In the genomic region with DNA sequence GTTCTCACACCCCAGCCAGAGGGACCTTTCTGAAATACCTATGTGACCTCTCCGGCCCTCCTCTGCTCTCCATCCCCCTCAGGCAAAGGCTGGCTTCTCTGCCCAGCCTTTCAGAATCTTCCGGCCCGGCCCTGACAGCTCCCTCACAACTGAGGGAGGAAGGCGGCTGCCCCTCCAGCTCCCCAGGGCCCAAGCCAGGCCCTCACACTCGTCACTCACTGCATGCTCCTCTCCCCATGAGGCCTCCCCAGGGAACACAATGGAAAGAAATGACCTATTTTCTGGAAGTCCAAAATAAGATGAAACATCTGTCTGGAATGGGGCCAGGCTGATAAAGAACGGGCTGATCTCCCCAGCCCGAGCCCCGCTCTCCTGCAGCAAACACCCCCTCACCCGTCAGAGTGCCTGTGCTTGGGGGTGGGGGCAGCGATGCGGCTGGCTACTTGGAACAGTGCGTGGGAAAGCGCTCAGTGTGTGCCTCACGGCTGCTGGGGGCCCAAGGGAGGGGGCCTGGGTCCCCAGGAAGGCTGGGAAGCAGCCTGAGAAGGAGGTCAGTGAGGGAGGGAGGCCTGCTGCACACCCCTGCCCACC, we compare ENCODE assay signal across 11 cellular contexts. TPM values are rescaled to one million over a fixed set of nuclear protein-coding genes. Genes with fewer than 3 reads are reported as not detected.
A peak's percentile ranks its signal among the peaks of the same experiment; 100 is the strongest.
DNase-seq lines count a peak whose midpoint lies in the region; ATAC-seq, FAIRE-seq and TF ChIP-seq lines count a peak whose summit lies in the region.
"Had no signal": no experiment of that assay in that cellular context is flagged by ENCODE, and none has a peak within 500 bp of the region (broad histone marks: within the 10 kb centered on the region; RNA-seq: fewer than 3 reads in every experiment).

No MANE protein-coding gene starts in this region.

- 30% methylated on average over 14 of the region's 14 CpGs for WGBS in K562 (ENCODE audit: insufficient coverage, low coverage, missing lambda C conversion rate)

- FAIRE-seq in K562 (lab: Jason Lieb, UNC), result no peak

- no peak for TF ChIP-seq RAD21 in K562 (CRISPR knock-in tag; conservative IDR thresholded peaks at IDR 0.05 in 1 of 2, IDR thresholded peaks at IDR 0.05 in 1 of 2)

- intact Hi-C loops in Caco-2 (cut with micrococcal nuclease; ENCODE audit: unreplicated experiment) (no loop called here), K562 (cut with micrococcal nuclease) (no loop called here), gastrocnemius medialis (cut with DNase I; ENCODE audit: low total_unique reads) (no loop called here)
- intact Hi-C loops in activated CD4-positive, alpha-beta T cell treated with anti-CD3 and anti-CD28 coated beads for 36 hours (cut with DNase I, micrococcal nuclease), result no loop called here

- BruUV-seq in Caco-2 (replicated peaks; lab: Mats Ljungman, UMichigan), result no TSS peak
- no TSS peak for BruUV-seq in K562 (replicated peaks; lab: Mats Ljungman, UMichigan)

- peak; percentile 14 for ATAC-seq in K562
- ATAC-seq in gastrocnemius medialis, result peak; percentile 10 to 25
- no peak for ATAC-seq in activated T-helper 17 cell treated with anti-CD3 and anti-CD28 coated beads, Interleukin-2, amount 50 U/mL, for 72 hours (replicated peaks)
- no peak for ATAC-seq in activated CD4-positive, alpha-beta T cell treated with anti-CD3 and anti-CD28 coated beads for 36 hours

- H3K4me3 Mint-ChIP-seq in Caco-2 (ENCODE audit: unreplicated experiment), result peak overlapping the region; percentile 4
- H3K4me3 Mint-ChIP-seq in activated T-helper 17 cell treated with anti-CD3 and anti-CD28 coated beads, Interleukin-2, amount 50 U/mL, for 72 hours, result no peak overlapping the region
- no peak overlapping the region for H3K4me3 Mint-ChIP-seq in activated CD4-positive, alpha-beta T cell treated with anti-CD3 and anti-CD28 coated beads for 36 hours
- no peak overlapping the region for H3K4me3 Mint-ChIP-seq in T-helper 2 cell treated with Interferon-gamma antibody and Interleukin-4, amounts not matched to agents 5 μg/mL and 100 μg/mL, for 36 hours

- no peak for TF ChIP-seq EP300 in K562 (IDR thresholded peaks at IDR 0.05; ENCODE audit: low read length)

- no peak overlapping the region for H3K4me3 ChIP-seq in Caco-2 (ENCODE audit: low read depth, low read length)
- H3K4me3 ChIP-seq in K562, result no peak overlapping the region
- peak overlapping the region in 3 of 4 donors; percentile 3 to 37 (median 22) for H3K4me3 ChIP-seq in gastrocnemius medialis

- peaks cover 67% of the 10 kb centered on the region for H3K4me1 ChIP-seq in Caco-2
- H3K4me1 ChIP-seq in K562 (replicated peaks in 1 of 2; ENCODE audit: control insufficient read depth in 2 of 2, insufficient read depth in 2 of 2, low read length in 2 of 2), result peaks cover 27 to 40% of the 10 kb centered on the region in 2 experiments
- H3K4me1 ChIP-seq in gastrocnemius medialis, result peaks cover 0 to under 1% of the 10 kb centered on the region in 2 donors

- POLR2A ChIA-PET in Caco-2 (lab: Charles Lee), result no interaction called here
- POLR2A ChIA-PET in K562 (lab: Yijun Ruan, JAX), result interaction anchor here (1.0 kb wide), 1 partner anchor 9 kb away, joined by 3 read pairs; no protein-coding TSS in a partner anchor
- POLR2A ChIA-PET in activated CD4-positive, alpha-beta T cell treated with anti-CD3 and anti-CD28 coated beads for 36 hours (lab: Charles Lee), result no interaction called here

- TF ChIP-seq CTCF in Caco-2 (IDR thresholded peaks at IDR 0.05; ENCODE audit: insufficient read depth in 1 of 2, low read depth in 1 of 2, low read length in 1 of 2, severe bottlenecking in 1 of 2, unreplicated experiment in 1 of 2), result no peak
- no peak for TF ChIP-seq CTCF in K562 (IDR thresholded peaks at IDR 0.05 in 2 of 3, conservative IDR thresholded peaks at IDR 0.05 in 1 of 3; ENCODE audit: insufficient read depth in 2 of 3, low read depth in 1 of 3, low read length in 3 of 3)
- TF ChIP-seq CTCF in gastrocnemius medialis (IDR thresholded peaks at IDR 0.05 in 4 of 5, conservative IDR thresholded peaks at IDR 0.05 in 1 of 5), result no peak

- no peaks in the 10 kb centered on the region for H4K20me1 ChIP-seq in K562 (replicated peaks; ENCODE audit: control insufficient read depth, insufficient read depth, low read length)

- no peak for DNase-seq in Caco-2
- DNase-seq in K562 (ENCODE audit: extremely low read depth in 1 of 4, low spot score in 3 of 4), result peak; percentile 52 to 64 (median 56)
- DNase-seq in iPS-NIHi11 (ENCODE audit: low spot score), result peak; percentile 51
- DNase-seq in gastrocnemius medialis, result peak; percentile 45
- no peak for DNase-seq in activated gamma-delta T cell treated with Interleukin-2 at 50 U/mL for 16 hours
- no peak for DNase-seq in activated CD4-positive, alpha-beta T cell treated with anti-CD3 and anti-CD28 coated beads for 36 hours
- DNase-seq in T-helper 2 cell treated with Interferon-gamma antibody and Interleukin-4, amounts not matched to agents 5 μg/mL and 100 μg/mL, for 36 hours (ENCODE audit: low spot score), result no peak
- DNase-seq: activated CD4-positive, CD25-positive, alpha-beta regulatory T cell; NCI-H446 treated with DMSO at 0.1 percent for 48 hours had no signal

- in situ Hi-C loops in K562 (cut with MboI), result no loop called here
- in situ Hi-C loops in gastrocnemius medialis (cut with MboI; ENCODE audit: low sequenced_read_pairs in 4 of 4), result no loop called here

- H3K36me3 ChIP-seq in Caco-2 (ENCODE audit: control insufficient read depth, insufficient read depth, low read length) (no peaks in the 10 kb centered on the region), K562 (ENCODE audit: control insufficient read depth, insufficient read depth, low read length) (no peaks in the 10 kb centered on the region), gastrocnemius medialis (no peaks in the 10 kb centered on the region)

- no peaks in the 10 kb centered on the region for H3K27me3 Mint-ChIP-seq in Caco-2 (ENCODE audit: insufficient read depth, unreplicated experiment)
- H3K27me3 Mint-ChIP-seq in activated T-helper 17 cell treated with anti-CD3 and anti-CD28 coated beads, Interleukin-2, amount 50 U/mL, for 72 hours, result peaks cover 6% of the 10 kb centered on the region
- no peaks in the 10 kb centered on the region for H3K27me3 Mint-ChIP-seq in activated CD4-positive, alpha-beta T cell treated with anti-CD3 and anti-CD28 coated beads for 36 hours
- no peaks in the 10 kb centered on the region for H3K27me3 Mint-ChIP-seq in T-helper 2 cell treated with Interferon-gamma antibody and Interleukin-4, amounts not matched to agents 5 μg/mL and 100 μg/mL, for 36 hours (ENCODE audit: low read depth)

- peak overlapping the region in 1 of 2 experiments; percentile 64; a peak in 2 of 4 replicates for H3K9ac ChIP-seq in K562 (ENCODE audit: insufficient read depth in 1 of 2, low read depth in 2 of 2, low read length in 2 of 2)

- H3K27ac Mint-ChIP-seq in Caco-2 (ENCODE audit: unreplicated experiment), result peak overlapping the region; percentile 92
- no peak overlapping the region for H3K27ac Mint-ChIP-seq in activated T-helper 17 cell treated with anti-CD3 and anti-CD28 coated beads, Interleukin-2, amount 50 U/mL, for 72 hours
- H3K27ac Mint-ChIP-seq in activated CD4-positive, alpha-beta T cell treated with anti-CD3 and anti-CD28 coated beads for 36 hours, result no peak overlapping the region
- no peak overlapping the region for H3K27ac Mint-ChIP-seq in T-helper 2 cell treated with Interferon-gamma antibody and Interleukin-4, amounts not matched to agents 5 μg/mL and 100 μg/mL, for 36 hours

- H3K27me3 ChIP-seq in Caco-2 (replicated peaks; ENCODE audit: control insufficient read depth, insufficient read depth, low read length), result no peaks in the 10 kb centered on the region
- 0 out of 5 replicates have a peak, but pooled peaks cover 0 to 6% of the 10 kb centered on the region in 2 experiments for H3K27me3 ChIP-seq in K562 (ENCODE audit: control insufficient read depth in 2 of 2, insufficient read depth in 2 of 2, low read length in 2 of 2)
- no peaks in the 10 kb centered on the region for H3K27me3 ChIP-seq in gastrocnemius medialis

- H3K9me3 ChIP-seq in Caco-2, result 0 out of 2 replicates have a peak, but pooled peaks cover 2% of the 10 kb centered on the region
- H3K9me3 ChIP-seq in K562 (replicated peaks; ENCODE audit: control insufficient read depth, insufficient read depth, low read depth, low read length), result no peaks in the 10 kb centered on the region
- no peaks in the 10 kb centered on the region for H3K9me3 ChIP-seq in gastrocnemius medialis

- H3K4me2 ChIP-seq in K562 (ENCODE audit: insufficient read depth, low read length), result peak overlapping the region; percentile 71; the same call in 1 of the 2 replicates

- H3K27ac ChIP-seq in K562 (ENCODE audit: extremely low read depth, low read depth, low read length) (peak overlapping the region; percentile 6; the same call in 2 of the 3 replicates), gastrocnemius medialis (peak overlapping the region; percentile 75 to 82 (median 78))

- peaks cover 6% of the 10 kb centered on the region for H3K36me3 Mint-ChIP-seq in Caco-2 (ENCODE audit: insufficient read depth, unreplicated experiment)
- no peaks in the 10 kb centered on the region for H3K36me3 Mint-ChIP-seq in activated T-helper 17 cell treated with anti-CD3 and anti-CD28 coated beads, Interleukin-2, amount 50 U/mL, for 72 hours (ENCODE audit: low read depth)
- H3K36me3 Mint-ChIP-seq in activated CD4-positive, alpha-beta T cell treated with anti-CD3 and anti-CD28 coated beads for 36 hours (ENCODE audit: low read depth), result no peaks in the 10 kb centered on the region
- no peaks in the 10 kb centered on the region for H3K36me3 Mint-ChIP-seq in T-helper 2 cell treated with Interferon-gamma antibody and Interleukin-4, amounts not matched to agents 5 μg/mL and 100 μg/mL, for 36 hours (ENCODE audit: low read depth)

- CTCF ChIA-PET in Caco-2 (lab: Charles Lee), result no interaction called here
- CTCF ChIA-PET in K562 (lab: Yijun Ruan, JAX; ENCODE audit: low intra/inter-chr PET ratio), result no interaction called here
- CTCF ChIA-PET in activated CD4-positive, alpha-beta T cell treated with anti-CD3 and anti-CD28 coated beads for 36 hours (lab: Charles Lee), result no interaction called here

- TF ChIP-seq POLR2A in K562 (conservative IDR thresholded peaks at IDR 0.05) (no peak), gastrocnemius medialis (IDR thresholded peaks at IDR 0.05) (no peak)

- no peaks in the 10 kb centered on the region for H3K9me1 ChIP-seq in K562 (ENCODE audit: control insufficient read depth, insufficient read depth, low read length)

- H3K4me1 Mint-ChIP-seq in Caco-2 (ENCODE audit: low read depth, unreplicated experiment), result peaks cover 65% of the 10 kb centered on the region
- H3K4me1 Mint-ChIP-seq in activated T-helper 17 cell treated with anti-CD3 and anti-CD28 coated beads, Interleukin-2, amount 50 U/mL, for 72 hours, result no peaks in the 10 kb centered on the region
- no peaks in the 10 kb centered on the region for H3K4me1 Mint-ChIP-seq in activated CD4-positive, alpha-beta T cell treated with anti-CD3 and anti-CD28 coated beads for 36 hours
- H3K4me1 Mint-ChIP-seq in T-helper 2 cell treated with Interferon-gamma antibody and Interleukin-4, amounts not matched to agents 5 μg/mL and 100 μg/mL, for 36 hours (ENCODE audit: low read depth), result peaks cover 8% of the 10 kb centered on the region

- H3K9me3 Mint-ChIP-seq in Caco-2 (ENCODE audit: unreplicated experiment), result no peaks in the 10 kb centered on the region
- no peaks in the 10 kb centered on the region for H3K9me3 Mint-ChIP-seq in activated T-helper 17 cell treated with anti-CD3 and anti-CD28 coated beads, Interleukin-2, amount 50 U/mL, for 72 hours
- no peaks in the 10 kb centered on the region for H3K9me3 Mint-ChIP-seq in activated CD4-positive, alpha-beta T cell treated with anti-CD3 and anti-CD28 coated beads for 36 hours (ENCODE audit: low read depth)
- no peaks in the 10 kb centered on the region for H3K9me3 Mint-ChIP-seq in T-helper 2 cell treated with Interferon-gamma antibody and Interleukin-4, amounts not matched to agents 5 μg/mL and 100 μg/mL, for 36 hours

- H3K79me2 ChIP-seq in K562 (ENCODE audit: control insufficient read depth, insufficient read depth, low read length), result no peaks in the 10 kb centered on the region

- peak overlapping the region; percentile 75 for H2AFZ ChIP-seq in K562 (ENCODE audit: low read depth, low read length)

RNA-seq across cellular contexts. Expression of gene PDGFRB, which starts 11.3 kb away (rescaled TPM):
- total RNA-seq in Caco-2 (2022) (5.9 and 7.2 TPM in 2 replicates), K562 (2014; rRNA removed) (0.09 TPM in 1 of 2 replicates, not detected in the other), K562 (2014; rRNA removed; fragmentation: Illumina TruSeq; extraction: Trizol) (0.07 and 0.13 TPM in 2 replicates), K562 (2015; rRNA removed; fragmentation: Illumina TruSeq; extraction: Trizol) (not detected in 2 replicates), K562 (2021) (0.51 and 0.86 TPM in 2 replicates), gastrocnemius medialis (10 to 100 TPM; 27.9 to 58.4 (median 52.5) TPM)
- 2.1 and 7.7 TPM in 2 replicates for total RNA-seq in K562 (2011; cell fraction: chromatin; rRNA removed; ENCODE audit: low replicate concordance)
- 1.8 and 5.2 TPM in 2 replicates for total RNA-seq in K562 (2011; cell fraction: nucleolus; rRNA removed)
- total RNA-seq in K562 (2011; cell fraction: nucleoplasm; rRNA removed), result 3.0 and 3.6 TPM in 2 replicates
- polyA plus RNA-seq in K562 (2011; rRNA removed) (1.1 and 1.5 TPM in 2 replicates), K562 (2014; fragmentation: Illumina TruSeq; extraction: Trizol) (0.03 and 0.09 TPM in 2 replicates), K562 (2014; fragmentation: Nextera tagmentation; extraction: Ambion mirVana) (not detected), K562 (2014; rRNA removed) (0.01 and 0.07 TPM in 2 replicates)
- 0.71 and 1.6 TPM in 2 replicates for polyA plus RNA-seq in K562 (2011; cell fraction: cytosol; rRNA removed)
- 2.5 and 3.8 TPM in 2 replicates for polyA plus RNA-seq in K562 (2011; cell fraction: nucleus; rRNA removed)
- 0.14 and 0.29 TPM in 2 replicates for polyA plus RNA-seq in K562 (2012)
- 0.48 and 1.0 TPM in 2 replicates for polyA minus RNA-seq in K562 (2011; rRNA and poly(A)+ RNA removed)
- polyA minus RNA-seq in K562 (2011; cell fraction: cytosol; rRNA and poly(A)+ RNA removed), result 2.6 and 3.1 TPM in 2 replicates
- 1.5 and 3.9 TPM in 2 replicates for polyA minus RNA-seq in K562 (2011; cell fraction: nucleus; rRNA and poly(A)+ RNA removed)
- under 1 TPM; 0.26 to 0.76 TPM for total RNA-seq in activated T-helper 17 cell treated with anti-CD3 and anti-CD28 coated beads, Interleukin-2, amount 50 U/mL, for 72 hours
- total RNA-seq in activated CD4-positive, alpha-beta T cell treated with anti-CD3 and anti-CD28 coated beads for 36 hours, result not detected

RNA-seq across cellular contexts. Expression of gene CDX1, which starts 22.3 kb away (rescaled TPM):
- 0.29 and 0.65 TPM in 2 replicates for total RNA-seq in Caco-2 (2022)
- total RNA-seq in K562 (2011; cell fraction: chromatin; rRNA removed; ENCODE audit: low replicate concordance), result not detected in 2 replicates
- not detected in 2 replicates for total RNA-seq in K562 (2011; cell fraction: nucleolus; rRNA removed)
- total RNA-seq in K562 (2011; cell fraction: nucleoplasm; rRNA removed), result not detected in 2 replicates
- total RNA-seq in K562 (2014; rRNA removed), result not detected in 2 replicates
- total RNA-seq in K562 (2014; rRNA removed; fragmentation: Illumina TruSeq; extraction: Trizol), result not detected in 2 replicates
- not detected in 2 replicates for total RNA-seq in K562 (2015; rRNA removed; fragmentation: Illumina TruSeq; extraction: Trizol)
- total RNA-seq in K562 (2021), result 0.16 TPM in 1 of 2 replicates, not detected in the other
- 0.06 TPM in 1 of 2 replicates, not detected in the other for polyA plus RNA-seq in K562 (2011; rRNA removed)
- polyA plus RNA-seq in K562 (2011; cell fraction: cytosol; rRNA removed), result not detected in 2 replicates
- not detected in 2 replicates for polyA plus RNA-seq in K562 (2011; cell fraction: nucleus; rRNA removed)
- polyA plus RNA-seq in K562 (2012), result not detected in 2 replicates
- not detected in 2 replicates for polyA plus RNA-seq in K562 (2014; fragmentation: Illumina TruSeq; extraction: Trizol)
- polyA plus RNA-seq in K562 (2014; fragmentation: Nextera tagmentation; extraction: Ambion mirVana), result not detected
- not detected in 2 replicates for polyA plus RNA-seq in K562 (2014; rRNA removed)
- polyA minus RNA-seq in K562 (2011; rRNA and poly(A)+ RNA removed), result not detected in 2 replicates
- polyA minus RNA-seq in K562 (2011; cell fraction: cytosol; rRNA and poly(A)+ RNA removed), result not detected in 2 replicates
- polyA minus RNA-seq in K562 (2011; cell fraction: nucleus; rRNA and poly(A)+ RNA removed), result not detected in 2 replicates
- total RNA-seq in gastrocnemius medialis, result 1 to 10 TPM in 1 of 4 donors, not detected in 3; 1.5 TPM
- not detected for total RNA-seq in activated T-helper 17 cell treated with anti-CD3 and anti-CD28 coated beads, Interleukin-2, amount 50 U/mL, for 72 hours
- not detected for total RNA-seq in activated CD4-positive, alpha-beta T cell treated with anti-CD3 and anti-CD28 coated beads for 36 hours
- total RNA-seq: dermis microvascular lymphatic vessel endothelial cell had no signal

RNA-seq across cellular contexts. Expression of gene SLC6A7, which starts 45.6 kb away (rescaled TPM):
- not detected in 2 replicates for total RNA-seq in Caco-2 (2022)
- not detected in 2 replicates for total RNA-seq in K562 (2011; cell fraction: chromatin; rRNA removed; ENCODE audit: low replicate concordance)
- not detected in 2 replicates for total RNA-seq in K562 (2011; cell fraction: nucleolus; rRNA removed)
- total RNA-seq in K562 (2011; cell fraction: nucleoplasm; rRNA removed), result not detected in 2 replicates
- total RNA-seq in K562 (2014; rRNA removed), result not detected in 2 replicates
- total RNA-seq in K562 (2014; rRNA removed; fragmentation: Illumina TruSeq; extraction: Trizol), result not detected in 2 replicates
- total RNA-seq in K562 (2015; rRNA removed; fragmentation: Illumina TruSeq; extraction: Trizol), result not detected in 2 replicates
- total RNA-seq in K562 (2021), result not detected in 2 replicates
- polyA plus RNA-seq in K562 (2011; rRNA removed), result not detected in 2 replicates
- polyA plus RNA-seq in K562 (2011; cell fraction: cytosol; rRNA removed), result not detected in 2 replicates
- polyA plus RNA-seq in K562 (2011; cell fraction: nucleus; rRNA removed), result not detected in 2 replicates
- not detected in 2 replicates for polyA plus RNA-seq in K562 (2012)
- polyA plus RNA-seq in K562 (2014; fragmentation: Illumina TruSeq; extraction: Trizol), result not detected in 2 replicates
- polyA plus RNA-seq in K562 (2014; fragmentation: Nextera tagmentation; extraction: Ambion mirVana), result not detected
- not detected in 2 replicates for polyA plus RNA-seq in K562 (2014; rRNA removed)
- polyA minus RNA-seq in K562 (2011; rRNA and poly(A)+ RNA removed), result not detected in 2 replicates
- polyA minus RNA-seq in K562 (2011; cell fraction: cytosol; rRNA and poly(A)+ RNA removed), result not detected in 2 replicates
- not detected in 2 replicates for polyA minus RNA-seq in K562 (2011; cell fraction: nucleus; rRNA and poly(A)+ RNA removed)
- total RNA-seq in gastrocnemius medialis, result under 1 TPM in 1 of 4 donors, not detected in 3; 0.07 TPM
- total RNA-seq in activated T-helper 17 cell treated with anti-CD3 and anti-CD28 coated beads, Interleukin-2, amount 50 U/mL, for 72 hours, result not detected
- not detected for total RNA-seq in activated CD4-positive, alpha-beta T cell treated with anti-CD3 and anti-CD28 coated beads for 36 hours
- total RNA-seq: dermis microvascular lymphatic vessel endothelial cell had no signal

RNA-seq across cellular contexts. Expression of gene CSF1R, which starts 58.0 kb away (rescaled TPM):
- 5.8 and 8.2 TPM in 2 replicates for total RNA-seq in Caco-2 (2022)
- total RNA-seq in K562 (2011; cell fraction: chromatin; rRNA removed; ENCODE audit: low replicate concordance), result not detected in 2 replicates
- total RNA-seq in K562 (2011; cell fraction: nucleolus; rRNA removed), result not detected in 2 replicates
- total RNA-seq in K562 (2011; cell fraction: nucleoplasm; rRNA removed), result not detected in 2 replicates
- not detected in 2 replicates for total RNA-seq in K562 (2014; rRNA removed)
- not detected in 2 replicates for total RNA-seq in K562 (2014; rRNA removed; fragmentation: Illumina TruSeq; extraction: Trizol)
- not detected in 2 replicates for total RNA-seq in K562 (2015; rRNA removed; fragmentation: Illumina TruSeq; extraction: Trizol)
- 0.20 and 0.22 TPM in 2 replicates for total RNA-seq in K562 (2021)
- 0.03 TPM in 1 of 2 replicates, not detected in the other for polyA plus RNA-seq in K562 (2011; rRNA removed)
- 0.03 TPM in 1 of 2 replicates, not detected in the other for polyA plus RNA-seq in K562 (2011; cell fraction: cytosol; rRNA removed)
- 0.13 TPM in 1 of 2 replicates, not detected in the other for polyA plus RNA-seq in K562 (2011; cell fraction: nucleus; rRNA removed)
- 0.12 TPM in 1 of 2 replicates, not detected in the other for polyA plus RNA-seq in K562 (2012)
- not detected in 2 replicates for polyA plus RNA-seq in K562 (2014; fragmentation: Illumina TruSeq; extraction: Trizol)
- polyA plus RNA-seq in K562 (2014; fragmentation: Nextera tagmentation; extraction: Ambion mirVana), result not detected
- polyA plus RNA-seq in K562 (2014; rRNA removed), result 0.64 TPM in 1 of 2 replicates, not detected in the other
- 0.39 TPM in 1 of 2 replicates, not detected in the other for polyA minus RNA-seq in K562 (2011; rRNA and poly(A)+ RNA removed)
- polyA minus RNA-seq in K562 (2011; cell fraction: cytosol; rRNA and poly(A)+ RNA removed), result not detected in 2 replicates
- not detected in 2 replicates for polyA minus RNA-seq in K562 (2011; cell fraction: nucleus; rRNA and poly(A)+ RNA removed)
- total RNA-seq in gastrocnemius medialis, result 10 to 100 TPM in 2 of 4 donors, 1 to 10 TPM in 2; 7.5 to 17.0 (median 9.8) TPM
- total RNA-seq in activated T-helper 17 cell treated with anti-CD3 and anti-CD28 coated beads, Interleukin-2, amount 50 U/mL, for 72 hours, result 1 to 10 TPM in 1 of 2 donors, under 1 TPM in 1; 0.87 to 2.8 TPM
- under 1 TPM; 0.41 to 0.76 TPM for total RNA-seq in activated CD4-positive, alpha-beta T cell treated with anti-CD3 and anti-CD28 coated beads for 36 hours
- total RNA-seq: dermis microvascular lymphatic vessel endothelial cell had no signal

Comparison
In these comparisons a context has a peak if more than half of its experiments do, and no peak if none do; other contexts are left out.
1. DNase-seq: peak in K562 (4 of 4), iPS-NIHi11 (single experiment) and gastrocnemius medialis (2 of 2); none in Caco-2 (0 of 2), activated gamma-delta T cell treated with Interleukin-2 at 50 U/mL for 16 hours (single experiment), activated CD4-positive, alpha-beta T cell treated with anti-CD3 and anti-CD28 coated beads for 36 hours (single experiment) and T-helper 2 cell treated with Interferon-gamma antibody and Interleukin-4, amounts not matched to agents 5 μg/mL and 100 μg/mL, for 36 hours (single experiment).
2. H3K4me3 ChIP-seq: peak in gastrocnemius medialis (3 of 4); none in Caco-2 (single experiment) and K562 (single experiment).
3. ATAC-seq: peak in K562 (single experiment) and gastrocnemius medialis (2 of 2); none in activated T-helper 17 cell treated with anti-CD3 and anti-CD28 coated beads, Interleukin-2, amount 50 U/mL, for 72 hours (single experiment) and activated CD4-positive, alpha-beta T cell treated with anti-CD3 and anti-CD28 coated beads for 36 hours (single experiment).